In genomic region chr10:132805599-132805998, GRCh38 we compare ENCODE assay signal across 28 cellular contexts. TPM values are rescaled to one million over a fixed set of nuclear protein-coding genes. Genes with fewer than 3 reads are reported as not detected.
"Had no signal": no experiment of that assay in that cellular context is flagged by ENCODE, and none has a peak within 500 bp of the region (broad histone marks: within the 10 kb centered on the region; RNA-seq: fewer than 3 reads in every experiment).

No MANE protein-coding gene starts in this region.

- H3K9me3 ChIP-seq: lower lobe of right lung, pancreas, psoas muscle, transverse colon had no signal

- DNase-seq: effector memory CD8-positive, alpha-beta T cell; esophagus squamous epithelium; hippocampal formation; kidney glomerular epithelial cell; lower lobe of right lung; natural killer cell; occipital lobe; retina; stimulated activated CD4-positive, alpha-beta T cell treated with anti-CD3 and anti-CD28 coated beads, Interleukin-2, amount 100 ng/mL, for 24 hours; stimulated activated CD4-positive, alpha-beta T cell treated with anti-CD3 and anti-CD28 coated beads, Interleukin-4, amount 100 ng/mL, for 4 hours; stimulated activated naive B cell treated with anti-CD40 and anti-IgM and Interleukin-4, amounts not matched to agents 10 μg/mL and 1 μg/mL and 100 μg/mL, for 72 hours; stimulated activated naive CD8-positive, alpha-beta T cell treated with anti-CD3 and anti-CD28 coated beads, Interleukin-15, amount 100 ng/mL, for 72 hours; substantia nigra; transverse colon had no signal

- H3K36me3 Mint-ChIP-seq: memory B cell; mesothelial cell of epicardium; natural killer cell; neural progenitor cell; stimulated activated naive B cell treated with anti-CD40 and anti-IgM and Interleukin-4, amounts not matched to agents 10 μg/mL and 1 μg/mL and 100 μg/mL, for 72 hours had no signal

- H3K4me3 Mint-ChIP-seq: dendritic cell treated with granulocyte-macrophage colony-stimulating factor and Interleukin-4, amounts not matched to agents 40 ng/mL and 50 ng/mL, for 4 days; effector memory CD8-positive, alpha-beta T cell; memory B cell; mesothelial cell of epicardium; natural killer cell; neural progenitor cell; stimulated activated naive B cell treated with anti-CD40 and anti-IgM and Interleukin-4, amounts not matched to agents 10 μg/mL and 1 μg/mL and 100 μg/mL, for 72 hours; stimulated activated naive CD8-positive, alpha-beta T cell treated with anti-CD3 and anti-CD28 coated beads, Interleukin-15, amount 100 ng/mL, for 72 hours had no signal

- H3K9me3 Mint-ChIP-seq: dendritic cell treated with granulocyte-macrophage colony-stimulating factor and Interleukin-4, amounts not matched to agents 40 ng/mL and 50 ng/mL, for 4 days; effector memory CD8-positive, alpha-beta T cell; memory B cell; mesothelial cell of epicardium; natural killer cell; neural progenitor cell; stimulated activated naive B cell treated with anti-CD40 and anti-IgM and Interleukin-4, amounts not matched to agents 10 μg/mL and 1 μg/mL and 100 μg/mL, for 72 hours; stimulated activated naive CD8-positive, alpha-beta T cell treated with anti-CD3 and anti-CD28 coated beads, Interleukin-15, amount 100 ng/mL, for 72 hours had no signal

- ATAC-seq: effector memory CD8-positive, alpha-beta T cell; left lobe of liver; lower lobe of right lung; pancreas; psoas muscle; sciatic nerve; stimulated activated naive B cell treated with anti-CD40 and anti-IgM and Interleukin-4, amounts not matched to agents 10 μg/mL and 1 μg/mL and 100 μg/mL, for 72 hours; stimulated activated naive CD8-positive, alpha-beta T cell treated with anti-CD3 and anti-CD28 coated beads, Interleukin-15, amount 100 ng/mL, for 72 hours had no signal

- FAIRE-seq: colon, pancreas had no signal

- H3K9ac ChIP-seq: neural progenitor cell had no signal

- H3K27ac ChIP-seq: esophagus squamous epithelium, lower lobe of right lung, neural progenitor cell, pancreas, psoas muscle, thoracic aorta, transverse colon had no signal

- H3K27me3 ChIP-seq: neural progenitor cell, pancreas, transverse colon had no signal

- H3K36me3 ChIP-seq: esophagus squamous epithelium, lower lobe of right lung, neural progenitor cell, pancreas, thoracic aorta, transverse colon had no signal

- H3K4me3 ChIP-seq: esophagus squamous epithelium, lower lobe of right lung, neural progenitor cell, pancreas, psoas muscle, thoracic aorta, transverse colon had no signal

- H3K27ac Mint-ChIP-seq: dendritic cell treated with granulocyte-macrophage colony-stimulating factor and Interleukin-4, amounts not matched to agents 40 ng/mL and 50 ng/mL, for 4 days; effector memory CD8-positive, alpha-beta T cell; memory B cell; mesothelial cell of epicardium; natural killer cell; neural progenitor cell; stimulated activated naive B cell treated with anti-CD40 and anti-IgM and Interleukin-4, amounts not matched to agents 10 μg/mL and 1 μg/mL and 100 μg/mL, for 72 hours; stimulated activated naive CD8-positive, alpha-beta T cell treated with anti-CD3 and anti-CD28 coated beads, Interleukin-15, amount 100 ng/mL, for 72 hours had no signal

- H3K4me1 ChIP-seq: esophagus squamous epithelium, lower lobe of right lung, neural progenitor cell, pancreas, psoas muscle, transverse colon had no signal

- H3K4me1 Mint-ChIP-seq: memory B cell; natural killer cell; stimulated activated naive B cell treated with anti-CD40 and anti-IgM and Interleukin-4, amounts not matched to agents 10 μg/mL and 1 μg/mL and 100 μg/mL, for 72 hours; stimulated activated naive CD8-positive, alpha-beta T cell treated with anti-CD3 and anti-CD28 coated beads, Interleukin-15, amount 100 ng/mL, for 72 hours had no signal

RNA-seq across cellular contexts. Expression of gene NKX6-2, which starts 19.7 kb away (rescaled TPM):
- total RNA-seq: left lobe of liver, lower lobe of right lung, mesothelial cell of epicardium, mucosa of gallbladder, myocyte, natural killer cell, occipital lobe, psoas muscle, skeletal muscle tissue, transverse colon, ureter had no signal
- polyA plus RNA-seq: psoas muscle had no signal
